In the genomic region with DNA sequence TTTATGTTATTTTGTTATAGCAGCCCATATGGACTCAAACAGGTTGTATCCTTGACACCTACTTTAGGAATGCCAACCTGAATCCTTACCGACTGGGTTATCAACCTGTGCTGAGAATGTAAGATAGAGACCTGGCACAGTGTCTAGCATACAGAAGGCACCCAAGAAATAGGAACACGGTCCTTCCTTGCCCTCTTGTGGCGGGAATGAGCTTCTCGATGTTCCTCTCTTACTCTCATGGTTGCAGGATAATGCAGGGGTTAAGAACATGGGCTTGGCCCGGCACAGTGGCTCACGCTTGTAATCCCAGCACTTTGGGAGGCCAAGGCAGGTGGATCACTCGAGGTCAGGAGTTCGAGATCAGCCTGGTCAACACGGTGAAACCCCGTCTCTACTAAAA, we compare ENCODE assay signal across 8 cellular contexts.
DNase-seq lines count a peak whose midpoint lies in the region; ATAC-seq, FAIRE-seq and TF ChIP-seq lines count a peak whose summit lies in the region.

No MANE protein-coding gene starts in this region.

- H3K27ac ChIP-seq in WERI-Rb-1 (no peak overlapping the region), tibial artery (no peak overlapping the region)

- H3K27me3 ChIP-seq in WERI-Rb-1 (ENCODE audit: insufficient read depth, low read depth, severe bottlenecking), result no peaks in the 10 kb centered on the region
- no peaks in the 10 kb centered on the region for H3K27me3 ChIP-seq in tibial artery

- no peaks in the 10 kb centered on the region for H3K4me1 ChIP-seq in tibial artery

- no peak for ATAC-seq in HG03460 (IDR thresholded peaks at IDR 0.05; ENCODE audit: unreplicated experiment)

- DNase-seq in ACHN (peak; percentile 81), HTR-8/SVneo (ENCODE audit: insufficient read length, low spot score) (peak; percentile 56), WERI-Rb-1 (peak; percentile 60), islet precursor cell (peak; percentile 87), NCI-H187 treated with DMSO at 0.1 percent for 48 hours (lab: John Stamatoyannopoulos, UW) (no peak), tibial artery (no peak)
- no peak for DNase-seq in NK-92 treated with Interleukin-12 subunit alpha and Interleukin-12 subunit beta, amount 100 ng/mL, for 24 hours (lab: John Stamatoyannopoulos, UW)

- FAIRE-seq in HTR-8/SVneo (lab: Jason Lieb, UNC), result no peak

- in situ Hi-C loops in ACHN (cut with HindIII; ENCODE audit: low pct_ligation_motif_present, low pct_unique_long_range_greater_than_20kb, low sequenced_read_pairs), result no loop called here

- intact Hi-C loops in tibial artery (cut with DNase I; ENCODE audit: low total_unique reads), result no loop called here

- H3K9me3 ChIP-seq in WERI-Rb-1 (ENCODE audit: severe bottlenecking) (no peaks in the 10 kb centered on the region), tibial artery (no peaks in the 10 kb centered on the region)

- TF ChIP-seq CTCF in WERI-Rb-1 (IDR thresholded peaks at IDR 0.05; ENCODE audit: low read depth, low read length) (peak; percentile 72), tibial artery (IDR thresholded peaks at IDR 0.05) (no peak)

- H3K4me3 ChIP-seq in WERI-Rb-1 (ENCODE audit: low read depth, low read length), result no peak overlapping the region
- no peak overlapping the region for H3K4me3 ChIP-seq in tibial artery

- H3K36me3 ChIP-seq in WERI-Rb-1 (peaks cover 28% of the 10 kb centered on the region), tibial artery (peaks cover 36 to 81% (median 62%) of the 10 kb centered on the region in 3 donors)

Comparison
In these comparisons a context has a peak if more than half of its experiments do, and no peak if none do; other contexts are left out.
1. DNase-seq: peak in ACHN (single experiment), HTR-8/SVneo (single experiment), WERI-Rb-1 (single experiment) and islet precursor cell (single experiment); none in NCI-H187 treated with DMSO at 0.1 percent for 48 hours (single experiment), tibial artery (0 of 2) and NK-92 treated with Interleukin-12 subunit alpha and Interleukin-12 subunit beta, amount 100 ng/mL, for 24 hours (single experiment).